In the genomic region with DNA sequence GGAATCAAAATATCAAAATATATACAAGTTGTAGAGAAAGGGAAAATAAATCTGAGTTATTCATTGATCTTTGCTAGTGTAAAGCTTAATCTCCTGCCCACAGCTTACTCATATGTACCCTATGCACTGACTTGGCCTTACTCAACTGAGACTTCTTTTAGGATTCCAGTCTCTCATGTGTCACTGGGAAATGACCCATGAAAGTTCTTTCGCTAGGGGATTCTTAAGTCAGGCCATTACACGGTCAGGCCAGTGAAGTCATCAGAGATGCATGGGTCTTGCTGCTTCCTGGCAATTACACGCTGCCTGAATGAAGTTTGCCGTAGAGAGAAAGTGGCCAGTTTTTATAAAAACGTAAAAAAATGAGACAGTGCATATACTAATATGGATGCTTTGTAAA, we compare ENCODE assay signal across 18 cellular contexts. TPM values are rescaled to one million over a fixed set of nuclear protein-coding genes. Genes with fewer than 3 reads are reported as not detected.
DNase-seq lines count a peak whose midpoint lies in the region; ATAC-seq, FAIRE-seq and TF ChIP-seq lines count a peak whose summit lies in the region.
"Had no signal": no experiment of that assay in that cellular context is flagged by ENCODE, and none has a peak within 500 bp of the region (broad histone marks: within the 10 kb centered on the region; RNA-seq: fewer than 3 reads in every experiment).

No MANE protein-coding gene starts in this region.

- POLR2A ChIA-PET in activated CD8-positive, alpha-beta T cell treated with anti-CD3 and anti-CD28 coated beads for 36 hours (lab: Charles Lee) = no interaction called here

- CTCF ChIA-PET in activated CD8-positive, alpha-beta T cell treated with anti-CD3 and anti-CD28 coated beads for 36 hours (lab: Charles Lee) = no interaction called here

- H3K4me1 ChIP-seq in GM23248 (ENCODE audit: insufficient read depth) = peaks cover 11% of the 10 kb centered on the region
- H3K4me1 ChIP-seq in astrocyte (ENCODE audit: insufficient read depth, low read length) = no peaks in the 10 kb centered on the region

- H3K9me2 ChIP-seq in GM23248 (ENCODE audit: insufficient read depth) = no peaks in the 10 kb centered on the region

- H2AFZ ChIP-seq in GM23248 = peak overlapping the region; percentile 27
- no peak overlapping the region for H2AFZ ChIP-seq in astrocyte (ENCODE audit: low read depth, low read length)

- H4K20me1 ChIP-seq in GM23248 (ENCODE audit: insufficient read depth) (no peaks in the 10 kb centered on the region), astrocyte (ENCODE audit: insufficient read depth, low read length) (no peaks in the 10 kb centered on the region)
- H4K20me1 ChIP-seq: BLaER1 had no signal

- ATAC-seq in HG02852 (IDR thresholded peaks at IDR 0.05; ENCODE audit: unreplicated experiment) (no peak), sciatic nerve (no peak), GM21786 (IDR thresholded peaks at IDR 0.05; ENCODE audit: unreplicated experiment) (no peak)
- ATAC-seq in activated CD8-positive, alpha-beta T cell treated with anti-CD3 and anti-CD28 coated beads for 36 hours = no peak
- ATAC-seq: T-helper 17 cell had no signal

- H3K4me1 Mint-ChIP-seq in astrocyte (ENCODE audit: low read depth, unreplicated experiment) = no peaks in the 10 kb centered on the region
- peaks cover 7% of the 10 kb centered on the region for H3K4me1 Mint-ChIP-seq in activated CD8-positive, alpha-beta T cell treated with anti-CD3 and anti-CD28 coated beads for 36 hours (ENCODE audit: low read depth)

- H3K9me3 ChIP-seq in GM23248 (ENCODE audit: low read depth) (no peaks in the 10 kb centered on the region), astrocyte (ENCODE audit: insufficient read depth, low read depth, low read length) (no peaks in the 10 kb centered on the region)

- H3F3A ChIP-seq in GM23248 (ENCODE audit: insufficient read depth) = peaks cover 24% of the 10 kb centered on the region

- H3K36me3 ChIP-seq in GM23248 (ENCODE audit: low read depth) (no peaks in the 10 kb centered on the region), astrocyte (ENCODE audit: insufficient read depth, low read length) (no peaks in the 10 kb centered on the region)
- H3K36me3 ChIP-seq: BLaER1 had no signal

- intact Hi-C loops in sciatic nerve (cut with DNase I) = no loop called here
- intact Hi-C loops in activated CD8-positive, alpha-beta T cell treated with anti-CD3 and anti-CD28 coated beads for 36 hours (cut with micrococcal nuclease) = no loop called here

- peaks cover 2% of the 10 kb centered on the region for H3K9me3 Mint-ChIP-seq in astrocyte (ENCODE audit: unreplicated experiment)
- peaks cover 3% of the 10 kb centered on the region for H3K9me3 Mint-ChIP-seq in activated CD8-positive, alpha-beta T cell treated with anti-CD3 and anti-CD28 coated beads for 36 hours

- H3K79me2 ChIP-seq in GM23248 (ENCODE audit: insufficient read depth) = no peaks in the 10 kb centered on the region
- no peaks in the 10 kb centered on the region for H3K79me2 ChIP-seq in astrocyte (ENCODE audit: insufficient read depth, low read length)

- H3K27me3 ChIP-seq in GM23248 (replicated peaks; ENCODE audit: insufficient read depth) (no peaks in the 10 kb centered on the region), astrocyte (ENCODE audit: insufficient read depth, low read length) (no peaks in the 10 kb centered on the region)
- H3K27me3 ChIP-seq: BLaER1 had no signal

- H3K27ac Mint-ChIP-seq in astrocyte (ENCODE audit: unreplicated experiment) = no peak overlapping the region
- H3K27ac Mint-ChIP-seq in activated CD8-positive, alpha-beta T cell treated with anti-CD3 and anti-CD28 coated beads for 36 hours = no peak overlapping the region
- H3K27ac Mint-ChIP-seq: T-helper 17 cell had no signal

- peak overlapping the region; percentile 33; the same call in 1 of the 2 replicates for H3K9ac ChIP-seq in GM23248
- peak overlapping the region; percentile 1 for H3K9ac ChIP-seq in astrocyte (ENCODE audit: low read length)
- H3K9ac ChIP-seq: BLaER1 had no signal

- no peak overlapping the region for H3K4me3 Mint-ChIP-seq in astrocyte (ENCODE audit: unreplicated experiment)
- H3K4me3 Mint-ChIP-seq in activated CD8-positive, alpha-beta T cell treated with anti-CD3 and anti-CD28 coated beads for 36 hours = no peak overlapping the region
- H3K4me3 Mint-ChIP-seq: T-helper 17 cell had no signal

- H3K27me3 Mint-ChIP-seq in astrocyte (ENCODE audit: low read depth, unreplicated experiment) = no peaks in the 10 kb centered on the region
- H3K27me3 Mint-ChIP-seq in activated CD8-positive, alpha-beta T cell treated with anti-CD3 and anti-CD28 coated beads for 36 hours = no peaks in the 10 kb centered on the region
- H3K27me3 Mint-ChIP-seq: T-helper 17 cell had no signal

- peak; percentile 78 for DNase-seq in Daoy (ENCODE audit: low read depth)
- DNase-seq in GM23248 = peak; percentile 88
- DNase-seq in astrocyte (ENCODE audit: low read depth) = peak; percentile 89
- peak; percentile 98 for DNase-seq in kidney tubule cell (ENCODE audit: low spot score)
- no peak for DNase-seq in sciatic nerve (ENCODE audit: low spot score)
- no peak for DNase-seq in activated CD8-positive, alpha-beta T cell treated with anti-CD3 and anti-CD28 coated beads for 36 hours
- DNase-seq: activated CD4-positive, alpha-beta T cell treated with anti-CD3 and anti-CD28 coated beads, Interleukin-2, amount 50 U/mL, for 48 hours; activated naive CD4-positive, alpha-beta T cell; DMS79; NCI-H524 treated with DMSO at 0.1 percent for 48 hours; posterior cingulate gyrus; RPMI8226; stimulated activated CD4-positive, alpha-beta T cell treated with anti-CD3 and anti-CD28 coated beads, Interleukin-4, amount 100 ng/mL, for 1 hour; stimulated activated naive CD4-positive, alpha-beta T cell treated with Interleukin-2 at 50 U/mL for 16 hours; T-helper 17 cell had no signal

- 26 to 36% methylated on average over 5 of the region's 5 CpGs for WGBS in GM23248 (ENCODE audit: low coverage in 1 of 2, low lambda C conversion rate in 2 of 2, missing lambda C conversion rate in 2 of 2), 2 experiments

- H3K27ac ChIP-seq in GM23248 (peak overlapping the region; percentile 63), astrocyte (ENCODE audit: low read depth, low read length) (peak overlapping the region; percentile 40)
- H3K27ac ChIP-seq: BLaER1 had no signal

- TF ChIP-seq CTCF in astrocyte (IDR thresholded peaks at IDR 0.05; ENCODE audit: insufficient read depth, low read depth, low read length) = no peak
- TF ChIP-seq CTCF in activated CD8-positive, alpha-beta T cell treated with anti-CD3 and anti-CD28 coated beads for 36 hours (IDR thresholded peaks at IDR 0.05) = no peak

- FAIRE-seq in astrocyte (lab: Jason Lieb, UNC) = no peak

- H3K4me3 ChIP-seq in GM23248 (no peak overlapping the region; the same call in 1 of the 2 replicates), astrocyte (ENCODE audit: insufficient read depth, low read depth, low read length) (no peak overlapping the region)
- H3K4me3 ChIP-seq: BLaER1 had no signal

- no peaks in the 10 kb centered on the region for H3K36me3 Mint-ChIP-seq in astrocyte (ENCODE audit: low read depth, unreplicated experiment)
- H3K36me3 Mint-ChIP-seq in activated CD8-positive, alpha-beta T cell treated with anti-CD3 and anti-CD28 coated beads for 36 hours (ENCODE audit: low read depth) = no peaks in the 10 kb centered on the region

- in situ Hi-C loops in GM23248 (cut with MboI) = no loop called here

- H3K4me2 ChIP-seq in GM23248 (ENCODE audit: unreplicated experiment) (no peak overlapping the region), astrocyte (ENCODE audit: low read length) (peak overlapping the region; percentile 12)
- H3K4me2 ChIP-seq: BLaER1 had no signal

RNA-seq across cellular contexts. Expression of gene LPP, which starts 20.7 kb away (rescaled TPM):
- total RNA-seq in Daoy (2014; rRNA removed; shearing (Covaris generic)) = 18.1 and 45.7 TPM in 2 replicates
- total RNA-seq in GM23248 (2014; rRNA removed; shearing (Covaris generic)) = 42.8 and 47.8 TPM in 2 replicates
- polyA plus RNA-seq in GM23248 (2016; fragmentation: Nextera tagmentation; extraction: Ambion mirVana) = 53.0 and 61.7 TPM in 2 replicates
- 193 and 222 TPM in 2 replicates for total RNA-seq in astrocyte
- total RNA-seq in sciatic nerve = 231 TPM
- total RNA-seq in activated CD8-positive, alpha-beta T cell treated with anti-CD3 and anti-CD28 coated beads for 36 hours = 10 to 100 TPM; 16.4 to 22.6 TPM

Comparison
In these comparisons a context has a peak if more than half of its experiments do, and no peak if none do; other contexts are left out.
1. DNase-seq: peak in Daoy (single experiment), GM23248 (single experiment), astrocyte (single experiment) and kidney tubule cell (single experiment); none in sciatic nerve (single experiment) and activated CD8-positive, alpha-beta T cell treated with anti-CD3 and anti-CD28 coated beads for 36 hours (single experiment).